Comparison of ENCODE assay signal across 5 cellular contexts in the genomic region with DNA sequence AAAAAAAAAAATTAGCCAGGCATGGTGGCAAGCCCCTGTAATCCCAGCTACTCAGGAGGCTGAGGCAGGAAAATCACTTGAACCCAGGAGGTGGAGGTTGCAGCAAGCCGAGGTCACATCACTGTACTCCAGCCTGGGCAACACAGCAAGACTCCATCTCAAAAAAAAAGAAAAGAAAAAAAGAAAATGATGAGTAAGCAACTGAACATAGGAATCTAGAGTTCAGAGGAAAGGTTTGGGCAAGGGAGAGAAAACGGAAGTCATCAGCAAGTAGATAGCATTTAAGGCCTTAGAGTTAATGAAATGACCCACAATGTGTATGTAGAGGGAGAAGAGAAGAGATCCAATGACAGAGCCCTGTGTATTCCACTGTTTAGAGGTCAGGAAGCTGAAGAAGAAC. TPM values are rescaled to one million over a fixed set of nuclear protein-coding genes. Genes with fewer than 3 reads are reported as not detected.
"Had no signal": no experiment of that assay in that cellular context is flagged by ENCODE, and none has a peak within 500 bp of the region (broad histone marks: within the 10 kb centered on the region; RNA-seq: fewer than 3 reads in every experiment).

No MANE protein-coding gene starts in this region.

RNA-seq across cellular contexts. Expression of a gene that starts 21.3 kb away (rescaled TPM):
- total RNA-seq: SJSA1 had no signal

RNA-seq across cellular contexts. Expression of a gene that starts 53.8 kb away (rescaled TPM):
- total RNA-seq: M059J, PC-3, Right ventricle myocardium superior, SJSA1 had no signal
- polyA plus RNA-seq: SK-N-SH had no signal
